In the genomic region with DNA sequence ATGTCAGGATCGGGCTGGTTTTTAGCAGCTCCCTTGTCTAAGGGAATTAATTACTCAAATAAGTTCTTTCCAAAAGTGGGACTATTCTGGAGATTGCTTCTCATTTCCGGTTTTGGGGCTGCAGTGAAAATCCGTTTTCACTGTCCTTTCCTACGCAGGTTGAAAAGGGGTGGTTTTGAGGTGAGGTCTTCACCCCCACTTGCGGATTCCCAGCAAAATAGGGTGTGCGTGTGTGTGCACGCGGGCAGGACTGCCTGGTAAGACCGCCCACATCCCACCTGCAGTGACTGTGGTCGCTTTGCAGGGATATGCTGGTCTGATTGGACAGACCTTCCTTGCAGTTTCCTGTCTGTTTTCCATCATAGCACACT, we compare ENCODE assay signal across 8 cellular contexts. TPM values are rescaled to one million over a fixed set of nuclear protein-coding genes. Genes with fewer than 3 reads are reported as not detected.
A peak's percentile ranks its signal among the peaks of the same experiment; 100 is the strongest.
DNase-seq lines count a peak whose midpoint lies in the region; ATAC-seq and TF ChIP-seq lines count a peak whose summit lies in the region.

No MANE protein-coding gene starts in this region.

- peaks cover 4% of the 10 kb centered on the region for H3K27me3 Mint-ChIP-seq in activated T-helper 17 cell treated with anti-CD3 and anti-CD28 coated beads, Interleukin-2, amount 50 U/mL, for 72 hours

- TF ChIP-seq CTCF in GM20000 (IDR thresholded peaks at IDR 0.05; ENCODE audit: extremely low read depth, missing control alignments) (no peak), Loucy (conservative IDR thresholded peaks at IDR 0.05; ENCODE audit: low read length) (no peak)

- no peaks in the 10 kb centered on the region for H3K27me3 ChIP-seq in Loucy (ENCODE audit: insufficient read depth, low read length, poor library complexity, severe bottlenecking)

- peak; percentile 69 for ATAC-seq in activated T-helper 17 cell treated with anti-CD3 and anti-CD28 coated beads, Interleukin-2, amount 50 U/mL, for 72 hours (replicated peaks)

- DNase-seq in AG20443 (ENCODE audit: low spot score) (peak; percentile 21), GM20000 (ENCODE audit: low spot score) (peak; percentile 21), head of caudate nucleus (peak in 37 of 42 donors; percentile 10 to 60 (median 29)), skeletal muscle cell (ENCODE audit: low read depth) (no peak), mesenteric fat pad (ENCODE audit: low spot score) (no peak), NCI-H524 (lab: John Stamatoyannopoulos, UW) (no peak)

- H3F3A ChIP-seq in Loucy (ENCODE audit: low read depth), result no peaks in the 10 kb centered on the region

- H3K36me3 Mint-ChIP-seq in activated T-helper 17 cell treated with anti-CD3 and anti-CD28 coated beads, Interleukin-2, amount 50 U/mL, for 72 hours (ENCODE audit: low read depth), result no peaks in the 10 kb centered on the region

- H3K79me2 ChIP-seq in Loucy (ENCODE audit: insufficient read depth, low read length), result peaks cover 13% of the 10 kb centered on the region

- H3K4me3 Mint-ChIP-seq in activated T-helper 17 cell treated with anti-CD3 and anti-CD28 coated beads, Interleukin-2, amount 50 U/mL, for 72 hours, result peak overlapping the region; percentile 85

- H3K9ac ChIP-seq in Loucy (ENCODE audit: low read depth, low read length, poor library complexity, severe bottlenecking), result peak overlapping the region; percentile 80

- no peaks in the 10 kb centered on the region for H3K36me3 ChIP-seq in Loucy (ENCODE audit: insufficient read depth, low read length)

- peaks cover 28% of the 10 kb centered on the region for H3K4me1 ChIP-seq in Loucy (ENCODE audit: insufficient read depth, low read length, poor library complexity, severe bottlenecking)

- H2AFZ ChIP-seq in Loucy (ENCODE audit: low read length), result peak overlapping the region; percentile 99

- H3K9me3 ChIP-seq in Loucy (ENCODE audit: insufficient read depth, low read depth, low read length), result no peaks in the 10 kb centered on the region

- no peaks in the 10 kb centered on the region for H3K9me3 Mint-ChIP-seq in activated T-helper 17 cell treated with anti-CD3 and anti-CD28 coated beads, Interleukin-2, amount 50 U/mL, for 72 hours

- H3K27ac Mint-ChIP-seq in activated T-helper 17 cell treated with anti-CD3 and anti-CD28 coated beads, Interleukin-2, amount 50 U/mL, for 72 hours, result peak overlapping the region; percentile 89

- H3K4me1 Mint-ChIP-seq in activated T-helper 17 cell treated with anti-CD3 and anti-CD28 coated beads, Interleukin-2, amount 50 U/mL, for 72 hours, result peaks cover 5% of the 10 kb centered on the region

- H4K20me1 ChIP-seq in Loucy (ENCODE audit: insufficient read depth, low read length, poor library complexity, severe bottlenecking), result no peaks in the 10 kb centered on the region

- intact Hi-C loops in head of caudate nucleus (cut with DNase I), result loop anchor here (5.0 to 10.0 kb wide), 3 partner anchors 258 to 401 kb away; a partner anchor contains a TSS

- peak overlapping the region; percentile 86 for H3K4me2 ChIP-seq in Loucy (ENCODE audit: low read depth, low read length, poor library complexity, severe bottlenecking)

- peak overlapping the region; percentile 96 for H3K4me3 ChIP-seq in Loucy (ENCODE audit: low read length, poor library complexity, severe bottlenecking)
- peak overlapping the region; percentile 78 for H3K4me3 ChIP-seq in skeletal muscle cell (ENCODE audit: low read depth, low read length)

- H3K9me2 ChIP-seq in Loucy (replicated peaks; ENCODE audit: low read depth, low read length), result no peaks in the 10 kb centered on the region

RNA-seq across cellular contexts. Expression of a gene that starts 0.5 kb away (rescaled TPM):
- 1 to 10 TPM; 3.2 to 5.3 TPM for total RNA-seq in activated T-helper 17 cell treated with anti-CD3 and anti-CD28 coated beads, Interleukin-2, amount 50 U/mL, for 72 hours
- total RNA-seq in mesenteric fat pad, result 15.6 TPM

Comparison
In these comparisons a context has a peak if more than half of its experiments do, and no peak if none do; other contexts are left out.
1. DNase-seq: peak in AG20443 (single experiment), GM20000 (single experiment) and head of caudate nucleus (37 of 42); none in skeletal muscle cell (single experiment), mesenteric fat pad (single experiment) and NCI-H524 (0 of 2).